In the genomic region with DNA sequence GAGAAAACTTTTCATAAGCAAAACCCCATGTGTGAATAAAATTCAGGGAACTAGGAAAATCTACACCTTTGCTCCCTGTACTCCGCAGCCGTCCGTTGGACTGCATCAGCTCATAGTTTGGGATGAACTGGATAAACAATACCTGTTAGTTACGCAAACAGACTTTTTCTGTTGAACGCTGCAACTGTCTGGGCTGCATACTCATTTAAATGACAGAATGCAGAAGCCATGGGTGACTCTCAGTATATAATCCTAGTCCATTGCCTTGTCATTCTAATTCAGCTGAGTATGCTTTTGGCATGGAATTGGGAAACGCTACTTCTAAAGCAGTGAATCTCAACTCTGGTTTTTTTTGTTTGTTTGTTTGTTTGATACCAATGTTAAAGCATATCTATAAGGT, we compare ENCODE assay signal across 1 cellular context.
TF ChIP-seq lines count a peak whose summit lies in the region.

No MANE protein-coding gene starts in this region.

TF ChIP-seq in GM23338, 12 proteins besides CTCF, POLR2A, EP300 and RAD21 (continued from another document):
- TF ChIP-seq, protein P1, sequence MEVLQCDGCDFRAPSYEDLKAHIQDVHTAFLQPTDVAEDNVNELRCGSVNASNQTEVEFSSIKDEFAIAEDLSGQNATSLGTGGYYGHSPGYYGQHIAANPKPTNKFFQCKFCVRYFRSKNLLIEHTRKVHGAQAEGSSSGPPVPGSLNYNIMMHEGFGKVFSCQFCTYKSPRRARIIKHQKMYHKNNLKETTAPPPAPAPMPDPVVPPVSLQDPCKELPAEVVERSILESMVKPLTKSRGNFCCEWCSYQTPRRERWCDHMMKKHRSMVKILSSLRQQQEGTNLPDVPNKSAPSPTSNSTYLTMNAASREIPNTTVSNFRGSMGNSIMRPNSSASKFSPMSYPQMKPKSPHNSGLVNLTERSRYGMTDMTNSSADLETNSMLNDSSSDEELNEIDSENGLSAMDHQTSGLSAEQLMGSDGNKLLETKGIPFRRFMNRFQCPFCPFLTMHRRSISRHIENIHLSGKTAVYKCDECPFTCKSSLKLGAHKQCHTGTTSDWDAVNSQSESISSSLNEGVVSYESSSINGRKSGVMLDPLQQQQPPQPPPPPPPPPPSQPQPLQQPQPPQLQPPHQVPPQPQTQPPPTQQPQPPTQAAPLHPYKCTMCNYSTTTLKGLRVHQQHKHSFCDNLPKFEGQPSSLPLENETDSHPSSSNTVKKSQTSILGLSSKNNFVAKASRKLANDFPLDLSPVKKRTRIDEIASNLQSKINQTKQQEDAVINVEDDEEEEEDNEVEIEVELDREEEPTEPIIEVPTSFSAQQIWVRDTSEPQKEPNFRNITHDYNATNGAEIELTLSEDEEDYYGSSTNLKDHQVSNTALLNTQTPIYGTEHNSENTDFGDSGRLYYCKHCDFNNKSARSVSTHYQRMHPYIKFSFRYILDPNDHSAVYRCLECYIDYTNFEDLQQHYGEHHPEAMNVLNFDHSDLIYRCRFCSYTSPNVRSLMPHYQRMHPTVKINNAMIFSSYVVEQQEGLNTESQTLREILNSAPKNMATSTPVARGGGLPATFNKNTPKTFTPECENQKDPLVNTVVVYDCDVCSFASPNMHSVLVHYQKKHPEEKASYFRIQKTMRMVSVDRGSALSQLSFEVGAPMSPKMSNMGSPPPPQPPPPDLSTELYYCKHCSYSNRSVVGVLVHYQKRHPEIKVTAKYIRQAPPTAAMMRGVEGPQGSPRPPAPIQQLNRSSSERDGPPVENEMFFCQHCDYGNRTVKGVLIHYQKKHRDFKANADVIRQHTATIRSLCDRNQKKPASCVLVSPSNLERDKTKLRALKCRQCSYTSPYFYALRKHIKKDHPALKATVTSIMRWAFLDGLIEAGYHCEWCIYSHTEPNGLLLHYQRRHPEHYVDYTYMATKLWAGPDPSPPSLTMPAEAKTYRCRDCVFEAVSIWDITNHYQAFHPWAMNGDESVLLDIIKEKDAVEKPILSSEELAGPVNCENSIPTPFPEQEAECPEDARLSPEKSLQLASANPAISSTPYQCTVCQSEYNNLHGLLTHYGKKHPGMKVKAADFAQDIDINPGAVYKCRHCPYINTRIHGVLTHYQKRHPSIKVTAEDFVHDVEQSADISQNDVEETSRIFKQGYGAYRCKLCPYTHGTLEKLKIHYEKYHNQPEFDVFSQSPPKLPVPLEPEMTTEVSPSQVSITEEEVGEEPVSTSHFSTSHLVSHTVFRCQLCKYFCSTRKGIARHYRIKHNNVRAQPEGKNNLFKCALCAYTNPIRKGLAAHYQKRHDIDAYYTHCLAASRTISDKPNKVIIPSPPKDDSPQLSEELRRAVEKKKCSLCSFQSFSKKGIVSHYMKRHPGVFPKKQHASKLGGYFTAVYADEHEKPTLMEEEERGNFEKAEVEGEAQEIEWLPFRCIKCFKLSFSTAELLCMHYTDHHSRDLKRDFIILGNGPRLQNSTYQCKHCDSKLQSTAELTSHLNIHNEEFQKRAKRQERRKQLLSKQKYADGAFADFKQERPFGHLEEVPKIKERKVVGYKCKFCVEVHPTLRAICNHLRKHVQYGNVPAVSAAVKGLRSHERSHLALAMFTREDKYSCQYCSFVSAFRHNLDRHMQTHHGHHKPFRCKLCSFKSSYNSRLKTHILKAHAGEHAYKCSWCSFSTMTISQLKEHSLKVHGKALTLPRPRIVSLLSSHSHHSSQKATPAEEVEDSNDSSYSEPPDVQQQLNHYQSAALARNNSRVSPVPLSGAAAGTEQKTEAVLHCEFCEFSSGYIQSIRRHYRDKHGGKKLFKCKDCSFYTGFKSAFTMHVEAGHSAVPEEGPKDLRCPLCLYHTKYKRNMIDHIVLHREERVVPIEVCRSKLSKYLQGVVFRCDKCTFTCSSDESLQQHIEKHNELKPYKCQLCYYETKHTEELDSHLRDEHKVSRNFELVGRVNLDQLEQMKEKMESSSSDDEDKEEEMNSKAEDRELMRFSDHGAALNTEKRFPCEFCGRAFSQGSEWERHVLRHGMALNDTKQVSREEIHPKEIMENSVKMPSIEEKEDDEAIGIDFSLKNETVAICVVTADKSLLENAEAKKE (CRISPR knock-in tag; IDR thresholded peaks at IDR 0.05): no peak
